Comparison of ENCODE assay signal across 8 cellular contexts in the genomic region with DNA sequence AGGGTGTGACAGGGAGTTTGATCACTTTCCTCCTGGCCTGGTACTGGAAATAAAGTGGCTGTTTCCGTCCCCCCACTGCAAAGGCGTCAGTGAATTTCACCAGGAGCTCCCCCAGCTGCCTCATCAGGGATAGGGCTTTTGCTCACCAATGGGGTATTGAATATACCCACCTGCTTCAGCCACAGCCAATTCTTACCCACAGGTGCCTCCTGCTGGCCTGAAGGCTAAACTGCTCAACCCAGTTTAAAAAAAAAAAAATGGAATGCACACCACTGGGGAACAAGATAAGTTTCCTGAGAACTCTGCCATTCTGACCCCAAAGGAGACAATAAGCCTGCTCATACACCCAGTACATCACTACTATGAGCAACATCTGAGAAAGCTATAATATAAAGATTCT.
DNase-seq lines count a peak whose midpoint lies in the region; ATAC-seq, FAIRE-seq and TF ChIP-seq lines count a peak whose summit lies in the region.

No MANE protein-coding gene starts in this region.

- ATAC-seq in GM21737 (IDR thresholded peaks at IDR 0.05; ENCODE audit: unreplicated experiment) (peak; percentile 23), left colon (peak; percentile 55)

- FAIRE-seq in frontal cortex (lab: Jason Lieb, UNC): no peak

- TF ChIP-seq CTCF in GM13977 (IDR thresholded peaks at IDR 0.05; ENCODE audit: extremely low read depth, insufficient read depth, missing control alignments) (peak; percentile 60), LNCAP (IDR thresholded peaks at IDR 0.05) (peak; percentile 56)

- peak; percentile 42 for DNase-seq in GM13977 (ENCODE audit: low spot score)
- no peak for DNase-seq in left colon
- DNase-seq in activated CD4-positive, alpha-beta T cell treated with anti-CD3 and anti-CD28 coated beads, Interleukin-2, amount 50 U/mL, for 48 hours: no peak
- DNase-seq in frontal cortex (ENCODE audit: low spot score in 2 of 2): no peak
- no peak for DNase-seq in COLO668 (lab: John Stamatoyannopoulos, UW; ENCODE audit: unreplicated experiment)
- DNase-seq in hypothalamus (lab: John Stamatoyannopoulos, UW): no peak

- in situ Hi-C loops in GM13977 (cut with MboI; ENCODE audit: low pct_unique_long_range_greater_than_20kb, low sequenced_read_pairs, unreplicated experiment): loop anchor here (10.0 kb wide), 1 partner anchor 289 kb away; no protein-coding TSS in a partner anchor

- intact Hi-C loops in left colon (cut with DNase I, micrococcal nuclease): no loop called here
